Comparison of ENCODE assay signal across 9 cellular contexts in the genomic region with DNA sequence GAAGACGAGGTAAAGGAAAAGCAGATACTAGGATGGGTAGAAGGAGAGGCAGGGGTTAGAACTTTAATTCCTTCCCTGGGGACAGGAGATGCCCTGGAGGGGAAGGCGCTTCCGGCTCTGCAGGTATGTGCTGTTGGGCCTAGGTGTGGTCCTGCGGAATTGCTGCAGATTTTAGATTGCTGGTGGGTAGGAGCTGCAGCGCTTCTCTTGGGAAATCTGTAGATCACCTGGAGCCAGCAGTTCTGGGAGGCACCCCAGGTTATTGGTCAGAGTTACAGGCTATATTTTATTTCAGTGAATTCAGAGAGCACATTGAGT. TPM values are rescaled to one million over a fixed set of nuclear protein-coding genes. Genes with fewer than 3 reads are reported as not detected.
A peak's percentile ranks its signal among the peaks of the same experiment; 100 is the strongest.
DNase-seq lines count a peak whose midpoint lies in the region; ATAC-seq, FAIRE-seq and TF ChIP-seq lines count a peak whose summit lies in the region.
"Had no signal": no experiment of that assay in that cellular context is flagged by ENCODE, and none has a peak within 500 bp of the region (broad histone marks: within the 10 kb centered on the region; RNA-seq: fewer than 3 reads in every experiment).

No MANE protein-coding gene starts in this region.

- H3K4me2 ChIP-seq in SU-DHL-6 (ENCODE audit: low read depth, low read length, poor library complexity, severe bottlenecking) (peak overlapping the region; percentile 65), skeletal muscle satellite cell (ENCODE audit: low read length) (peak overlapping the region; percentile 91)

- peaks cover 0 to 1% of the 10 kb centered on the region in 2 donors for H3K36me3 Mint-ChIP-seq in activated T-cell treated with anti-CD3 and anti-CD28 coated beads, Interleukin-2, amount 50 U/mL, for 72 hours (ENCODE audit: insufficient read depth in 2 of 2)

- no peaks in the 10 kb centered on the region for H3K9me2 ChIP-seq in SU-DHL-6 (replicated peaks; ENCODE audit: insufficient read depth, low read length)

- H3K27me3 Mint-ChIP-seq in activated T-cell treated with anti-CD3 and anti-CD28 coated beads, Interleukin-2, amount 50 U/mL, for 72 hours (ENCODE audit: low read depth) = no peaks in the 10 kb centered on the region

- H2AFZ ChIP-seq in SU-DHL-6 (ENCODE audit: low read depth, low read length, severe bottlenecking) = no peak overlapping the region

- H3K4me3 ChIP-seq in GM12864 (ENCODE audit: low read depth, low read length) (peak overlapping the region; percentile 76; the same call in 1 of the 2 replicates), SU-DHL-6 (ENCODE audit: insufficient read depth, low read length, poor library complexity, severe bottlenecking) (no peak overlapping the region), right atrium auricular region (peak overlapping the region; percentile 88 to 95), skeletal muscle satellite cell (ENCODE audit: low read length) (peak overlapping the region; percentile 99)

- no peaks in the 10 kb centered on the region for H4K20me1 ChIP-seq in SU-DHL-6 (ENCODE audit: low read depth, low read length)

- H3K36me3 ChIP-seq in SU-DHL-6 (ENCODE audit: low read length) (no peaks in the 10 kb centered on the region), right atrium auricular region (peaks cover 9% of the 10 kb centered on the region), skeletal muscle satellite cell (ENCODE audit: insufficient read depth, low read length) (peaks cover 10% of the 10 kb centered on the region)

- H3K27ac Mint-ChIP-seq in activated T-cell treated with anti-CD3 and anti-CD28 coated beads, Interleukin-2, amount 50 U/mL, for 72 hours = no peak overlapping the region

- DNase-seq in GM12864 (ENCODE audit: low read depth) (no peak), right atrium auricular region (ENCODE audit: low spot score) (no peak), midbrain (lab: John Stamatoyannopoulos, UW) (no peak), RCC 7860 (ENCODE audit: low spot score) (no peak), HPDE6-E6E7 (ENCODE audit: extremely low spot score) (no peak)
- DNase-seq in activated T-cell treated with anti-CD3 and anti-CD28 coated beads, Interleukin-2, amount 50 U/mL, for 72 hours = no peak

- H3F3A ChIP-seq in SU-DHL-6 (ENCODE audit: insufficient read depth) = peaks cover 11% of the 10 kb centered on the region; the same call in 1 of the 2 replicates

- no peaks in the 10 kb centered on the region for H3K27me3 ChIP-seq in SU-DHL-6 (ENCODE audit: low read length)
- no peaks in the 10 kb centered on the region for H3K27me3 ChIP-seq in right atrium auricular region
- H3K27me3 ChIP-seq in skeletal muscle satellite cell (ENCODE audit: control insufficient read depth, insufficient read depth, low read length) = no peaks in the 10 kb centered on the region

- H3K27ac ChIP-seq in SU-DHL-6 (ENCODE audit: low read depth, low read length) (no peak overlapping the region), right atrium auricular region (peak overlapping the region; percentile 93 to 99)

- H3K4me1 ChIP-seq in right atrium auricular region = peaks cover 0 to 53% of the 10 kb centered on the region in 2 donors
- H3K4me1 ChIP-seq in skeletal muscle satellite cell (ENCODE audit: control insufficient read depth, insufficient read depth, low read length) = peaks cover 24% of the 10 kb centered on the region

- TF ChIP-seq CTCF in GM12864 (IDR thresholded peaks at IDR 0.05; ENCODE audit: low read depth, low read length, missing control alignments) (no peak), SU-DHL-6 (IDR thresholded peaks at IDR 0.05; ENCODE audit: insufficient read depth, low read length, poor library complexity, severe bottlenecking) (no peak), right atrium auricular region (IDR thresholded peaks at IDR 0.05) (no peak)

- peak overlapping the region; percentile 69; the same call in 1 of the 2 replicates for H3K9ac ChIP-seq in SU-DHL-6 (ENCODE audit: low read length)
- H3K9ac ChIP-seq in skeletal muscle satellite cell (ENCODE audit: low read depth, low read length) = peak overlapping the region; percentile 96

- H3K4me3 Mint-ChIP-seq in activated T-cell treated with anti-CD3 and anti-CD28 coated beads, Interleukin-2, amount 50 U/mL, for 72 hours = no peak overlapping the region

- H3K79me2 ChIP-seq in SU-DHL-6 (ENCODE audit: insufficient read depth, low read length) = no peaks in the 10 kb centered on the region

- H3K9me3 Mint-ChIP-seq in activated T-cell treated with anti-CD3 and anti-CD28 coated beads, Interleukin-2, amount 50 U/mL, for 72 hours = no peaks in the 10 kb centered on the region

- no peak for FAIRE-seq in RCC 7860 (lab: Jason Lieb, UNC)
- FAIRE-seq: frontal cortex had no signal

- no peak for ATAC-seq in activated T-cell treated with anti-CD3 and anti-CD28 coated beads, Interleukin-2, amount 50 U/mL, for 72 hours (replicated peaks in 1 of 2)

- H3K4me1 Mint-ChIP-seq in activated T-cell treated with anti-CD3 and anti-CD28 coated beads, Interleukin-2, amount 50 U/mL, for 72 hours (ENCODE audit: low read depth) = peaks cover 23% of the 10 kb centered on the region

- H3K9me3 ChIP-seq in SU-DHL-6 (ENCODE audit: insufficient read depth, low read length) (no peaks in the 10 kb centered on the region), right atrium auricular region (no peaks in the 10 kb centered on the region), skeletal muscle satellite cell (replicated peaks; ENCODE audit: low read length) (no peaks in the 10 kb centered on the region)

RNA-seq across cellular contexts. Expression of a gene that starts 1.1 kb away (rescaled TPM):
- total RNA-seq in right atrium auricular region = 100 to 1,000 TPM; 491 to 509 TPM
- 99.4 and 122 TPM in 2 replicates for total RNA-seq in skeletal muscle satellite cell (2012; rRNA removed)
- total RNA-seq in activated T-cell treated with anti-CD3 and anti-CD28 coated beads, Interleukin-2, amount 50 U/mL, for 72 hours = 10 to 100 TPM; 32.9 to 48.5 TPM

Comparison
In these comparisons a context has a peak if more than half of its experiments do, and no peak if none do; other contexts are left out.
1. RNA of a gene that starts 1.1 kb away (total RNA-seq): 491 to 509 TPM in right atrium auricular region; 32.9 to 48.5 TPM in activated T-cell treated with anti-CD3 and anti-CD28 coated beads, Interleukin-2, amount 50 U/mL, for 72 hours; every median in the first group is over 4 times any median in the second.